Comparison of ENCODE assay signal across 8 cellular contexts in genomic region chr12:26938660-26939185, GRCh38. TPM values are rescaled to one million over a fixed set of nuclear protein-coding genes. Genes with fewer than 3 reads are reported as not detected.
DNase-seq lines count a peak whose midpoint lies in the region; ATAC-seq and TF ChIP-seq lines count a peak whose summit lies in the region.

No MANE protein-coding gene starts in this region.

- H3K9me3 Mint-ChIP-seq in neural crest cell = no peaks in the 10 kb centered on the region

- peaks cover 0 to 2% of the 10 kb centered on the region in 2 donors for H3K4me1 ChIP-seq in esophagus (ENCODE audit: control insufficient read depth in 2 of 2, insufficient read depth in 2 of 2, low read length in 1 of 2)

- ATAC-seq in GM19455 (IDR thresholded peaks at IDR 0.05; ENCODE audit: unreplicated experiment) (peak; percentile 13), HG03469 (IDR thresholded peaks at IDR 0.05; ENCODE audit: unreplicated experiment) (peak; percentile 1)

- H3K36me3 Mint-ChIP-seq in neural crest cell (ENCODE audit: low read depth) = peaks cover 11% of the 10 kb centered on the region

- H3K27me3 Mint-ChIP-seq in neural crest cell (ENCODE audit: low read depth) = no peaks in the 10 kb centered on the region

- no peak for TF ChIP-seq CTCF in neural crest cell (conservative IDR thresholded peaks at IDR 0.05)

- H3K4me3 Mint-ChIP-seq in neural crest cell = peak overlapping the region; percentile 99

- H3K4me3 ChIP-seq in esophagus (ENCODE audit: low read depth in 1 of 2, low read length in 2 of 2) = peak overlapping the region; percentile 81 to 89

- WGBS in esophagus, 2 donors = 0 to 1% methylated on average over 32 of the region's 32 CpGs

- H3K36me3 ChIP-seq in esophagus (ENCODE audit: control insufficient read depth in 2 of 2, insufficient read depth in 2 of 2, low read length in 1 of 2) = no peaks in the 10 kb centered on the region

- H3K27me3 ChIP-seq in esophagus (ENCODE audit: control insufficient read depth in 1 of 2, insufficient read depth in 2 of 2, low read length in 2 of 2) = no peaks in the 10 kb centered on the region

- peak overlapping the region; percentile 100 for H3K27ac Mint-ChIP-seq in neural crest cell (ENCODE audit: unreplicated experiment)

- no peaks in the 10 kb centered on the region for H3K9me3 ChIP-seq in esophagus (ENCODE audit: control insufficient read depth in 2 of 2, insufficient read depth in 1 of 2, low read depth in 1 of 2, low read length in 1 of 2)

- peaks cover 61% of the 10 kb centered on the region for H3K4me1 Mint-ChIP-seq in neural crest cell

- H3K27ac ChIP-seq in esophagus (ENCODE audit: low read depth in 2 of 2, low read length in 1 of 2) = peak overlapping the region; percentile 93 to 98

- DNase-seq in CD1c-positive myeloid dendritic cell (ENCODE audit: extremely low spot score) (peak; percentile 48), T1000 (lab: John Stamatoyannopoulos, UW) (peak; percentile 63), neural crest cell (ENCODE audit: low read depth, low spot score) (no peak), SIG-M5 (lab: John Stamatoyannopoulos, UW) (no peak), OCI-M2 (lab: John Stamatoyannopoulos, UW; ENCODE audit: unreplicated experiment) (no peak)

RNA-seq across cellular contexts. Expression of gene FGFR1OP2, which starts 0.5 kb away (rescaled TPM):
- 10 to 100 TPM; 17.8 to 20.2 TPM for polyA plus RNA-seq in esophagus
- total RNA-seq in neural crest cell = 43.2 and 44.1 TPM in 2 replicates

RNA-seq across cellular contexts. Expression of gene INTS13, which starts 0.9 kb away (rescaled TPM):
- polyA plus RNA-seq in esophagus = 10 to 100 TPM; 17.0 to 33.0 TPM
- total RNA-seq in neural crest cell = 30.6 and 30.7 TPM in 2 replicates

Comparison
In these comparisons a context has a peak if more than half of its experiments do, and no peak if none do; other contexts are left out.
1. DNase-seq: peak in CD1c-positive myeloid dendritic cell (single experiment) and T1000 (single experiment); none in neural crest cell (single experiment), SIG-M5 (single experiment) and OCI-M2 (single experiment).